In the genomic region with DNA sequence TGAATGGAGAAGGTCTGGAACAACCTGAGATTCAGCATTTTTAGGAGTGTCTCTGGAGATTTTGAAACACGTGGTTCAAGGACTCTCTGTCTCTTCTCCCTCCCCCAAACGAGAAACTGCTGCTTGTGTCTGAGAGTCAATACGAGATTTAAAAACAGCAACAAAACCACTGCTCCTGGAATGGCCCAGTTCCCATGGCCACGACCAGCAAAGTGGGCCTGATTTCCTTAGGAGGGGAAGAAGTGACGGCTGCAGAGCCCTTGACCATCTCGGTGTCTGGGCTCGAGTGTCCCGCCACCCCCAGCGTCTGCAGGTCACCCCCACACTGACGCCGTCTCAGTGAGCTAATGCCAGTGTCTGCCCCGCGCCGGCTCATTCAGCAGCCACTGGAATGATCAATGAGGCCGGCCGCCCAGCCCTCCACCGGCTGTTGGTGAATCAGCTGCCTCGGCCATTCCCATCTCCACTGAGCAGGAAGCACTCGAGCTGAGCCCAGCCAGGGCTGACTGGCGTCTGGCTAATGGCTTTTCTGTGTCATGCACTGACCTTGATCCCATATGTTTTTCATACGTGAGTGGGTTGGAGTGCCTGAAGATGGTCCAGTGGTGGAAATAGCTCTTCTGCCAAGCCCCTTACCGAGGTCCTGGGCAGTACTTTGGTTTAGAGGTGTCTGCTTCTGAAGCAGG, we compare ENCODE assay signal across 7 cellular contexts.
DNase-seq lines count a peak whose midpoint lies in the region; ATAC-seq and TF ChIP-seq lines count a peak whose summit lies in the region.

No MANE protein-coding gene starts in this region.

- peak; percentile 90 for DNase-seq in HT1080 (ENCODE audit: low read depth)
- DNase-seq in SK-N-DZ (ENCODE audit: low spot score), result peak; percentile 82
- DNase-seq in foreskin melanocyte, result peak; percentile 49
- DNase-seq in occipital lobe (lab: John Stamatoyannopoulos, UW), result peak; percentile 64

- no peak for TF ChIP-seq POLR2A in GM18505 (IDR thresholded peaks at IDR 0.05; ENCODE audit: borderline replicate concordance, extremely low read depth, insufficient read depth, insufficient read length)

- ATAC-seq in GM18505 (IDR thresholded peaks at IDR 0.05; ENCODE audit: unreplicated experiment), result no peak
- ATAC-seq in HG03432 (IDR thresholded peaks at IDR 0.05; ENCODE audit: unreplicated experiment), result no peak
- no peak for ATAC-seq in HG03196 (IDR thresholded peaks at IDR 0.05; ENCODE audit: unreplicated experiment)
